Comparison of ENCODE assay signal across 16 cellular contexts in the genomic region with DNA sequence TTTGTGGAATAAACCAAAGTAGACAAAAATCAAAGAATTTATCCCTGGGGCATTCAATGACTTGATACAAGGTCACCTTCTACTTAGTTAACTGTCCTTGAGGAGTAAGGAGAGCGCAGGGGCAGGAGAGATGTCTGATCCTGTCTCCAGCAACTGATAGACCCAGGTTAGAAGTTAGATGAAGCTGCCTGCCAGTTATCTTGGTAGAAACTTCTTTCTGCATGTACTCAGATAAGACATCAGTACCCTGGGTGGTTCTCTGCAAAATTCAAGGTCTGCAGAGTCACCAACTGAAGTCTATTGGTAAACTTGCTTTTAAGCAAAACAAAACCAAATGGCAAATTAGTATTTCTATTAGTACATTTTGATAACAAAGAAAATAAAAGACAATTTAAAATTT. TPM values are rescaled to one million over a fixed set of nuclear protein-coding genes. Genes with fewer than 3 reads are reported as not detected.
DNase-seq lines count a peak whose midpoint lies in the region; TF ChIP-seq lines count a peak whose summit lies in the region.
"Had no signal": no experiment of that assay in that cellular context is flagged by ENCODE, and none has a peak within 500 bp of the region (broad histone marks: within the 10 kb centered on the region; RNA-seq: fewer than 3 reads in every experiment).

No MANE protein-coding gene starts in this region.

- intact Hi-C loops in adrenal gland (cut with DNase I) (no loop called here), testis (cut with DNase I; ENCODE audit: low total_unique reads) (no loop called here), tibial artery (cut with DNase I; ENCODE audit: low total_unique reads) (no loop called here)
- intact Hi-C loops in CD4-positive, alpha-beta memory T cell (cut with micrococcal nuclease) = no loop called here

- 48 to 63% (median 54%) methylated on average over 1 of the region's 1 CpG for WGBS in adrenal gland, 4 donors
- WGBS in testis, 2 donors = 67 to 86% methylated on average over 1 of the region's 1 CpG

- H3K36me3 Mint-ChIP-seq in CD4-positive, alpha-beta memory T cell = no peaks in the 10 kb centered on the region

- CTCF ChIA-PET in CD4-positive, alpha-beta memory T cell (lab: Charles Lee; ENCODE audit: partially characterized antibody) = interaction anchor here (1.3 kb wide), 1 partner anchor 252 kb away, joined by 3 read pairs; no protein-coding TSS in a partner anchor

- no peaks in the 10 kb centered on the region for H3K9me3 ChIP-seq in adrenal gland (replicated peaks in 1 of 3)
- H3K9me3 ChIP-seq in testis = no peaks in the 10 kb centered on the region
- no peaks in the 10 kb centered on the region for H3K9me3 ChIP-seq in CD4-positive, alpha-beta memory T cell (ENCODE audit: control insufficient read depth in 1 of 2, low read length in 2 of 2)
- no peaks in the 10 kb centered on the region for H3K9me3 ChIP-seq in tibial artery
- H3K9me3 ChIP-seq: BE2C had no signal

- H3K27ac ChIP-seq in adrenal gland (peak overlapping the region in 3 of 5 donors; percentile 54 to 76 (median 60)), testis (peak overlapping the region; percentile 48), tibial artery (no peak overlapping the region)
- H3K27ac ChIP-seq in CD4-positive, alpha-beta memory T cell (ENCODE audit: low read depth, low read length) = no peak overlapping the region
- H3K27ac ChIP-seq: KMS-11 had no signal

- DNase-seq in G401 (ENCODE audit: low spot score) (peak; percentile 62), adrenal gland (peak in 1 of 7 donors; percentile 35), globus pallidus (ENCODE audit: low spot score) (peak; percentile 62), testis (no peak), GM13976 (ENCODE audit: low spot score) (no peak), tibial artery (no peak)
- no peak for DNase-seq in CD4-positive, alpha-beta memory T cell
- DNase-seq: BE2C; CD8-positive, alpha-beta memory T cell; NCI-H1417; NCI-H187; NCI-H2107; NCI-H510A; NCI-H748 treated with DMSO at 0.1 percent for 48 hours; SHP77 had no signal

- H3K4me1 ChIP-seq in adrenal gland (replicated peaks in 1 of 2) (peaks cover 0 to 21% of the 10 kb centered on the region in 2 donors), testis (peaks cover 12% of the 10 kb centered on the region), tibial artery (peaks cover 0 to 20% (median 9%) of the 10 kb centered on the region in 4 donors)
- H3K4me1 ChIP-seq in CD4-positive, alpha-beta memory T cell (ENCODE audit: insufficient read depth, low read length) = peaks cover 4% of the 10 kb centered on the region
- H3K4me1 ChIP-seq: BE2C had no signal

- H3K27ac Mint-ChIP-seq in CD4-positive, alpha-beta memory T cell = no peak overlapping the region
- H3K27ac Mint-ChIP-seq: CD8-positive, alpha-beta memory T cell had no signal

- in situ Hi-C loops in G401 (cut with HindIII; ENCODE audit: low sequenced_read_pairs) (no loop called here), GM13976 (cut with MboI; ENCODE audit: low sequenced_read_pairs, unreplicated experiment) (no loop called here)

- H3K4me3 ChIP-seq in adrenal gland (no peak overlapping the region), testis (no peak overlapping the region), tibial artery (no peak overlapping the region)
- no peak overlapping the region for H3K4me3 ChIP-seq in CD4-positive, alpha-beta memory T cell (ENCODE audit: low read length in 2 of 2)

- TF ChIP-seq CTCF in adrenal gland (IDR thresholded peaks at IDR 0.05) (no peak), testis (IDR thresholded peaks at IDR 0.05) (no peak), GM13976 (IDR thresholded peaks at IDR 0.05; ENCODE audit: borderline replicate concordance, control extremely low read depth, extremely low read depth, insufficient read depth, missing control alignments) (no peak), tibial artery (IDR thresholded peaks at IDR 0.05) (no peak)

- H3K27me3 ChIP-seq in adrenal gland = no peaks in the 10 kb centered on the region
- H3K27me3 ChIP-seq in testis = no peaks in the 10 kb centered on the region
- no peaks in the 10 kb centered on the region for H3K27me3 ChIP-seq in CD4-positive, alpha-beta memory T cell (ENCODE audit: insufficient read depth, low read length)
- no peaks in the 10 kb centered on the region for H3K27me3 ChIP-seq in tibial artery
- H3K27me3 ChIP-seq: BE2C had no signal

- peaks cover 9 to 17% (median 14%) of the 10 kb centered on the region in 4 donors for H3K4me1 Mint-ChIP-seq in CD4-positive, alpha-beta memory T cell

- H3K4me3 Mint-ChIP-seq in CD4-positive, alpha-beta memory T cell = no peak overlapping the region

- H3K36me3 ChIP-seq in adrenal gland (replicated peaks in 1 of 2) (no peaks in the 10 kb centered on the region), testis (ENCODE audit: low read depth, missing control alignments) (no peaks in the 10 kb centered on the region), tibial artery (no peaks in the 10 kb centered on the region)
- no peaks in the 10 kb centered on the region for H3K36me3 ChIP-seq in CD4-positive, alpha-beta memory T cell (ENCODE audit: insufficient read depth, low read length)
- H3K36me3 ChIP-seq: BE2C had no signal

- TF ChIP-seq POLR2A in adrenal gland (IDR thresholded peaks at IDR 0.05) (no peak), testis (IDR thresholded peaks at IDR 0.05) (no peak)

- peaks cover 0 to 4% (median 0%) of the 10 kb centered on the region in 8 donors for H3K9me3 Mint-ChIP-seq in CD4-positive, alpha-beta memory T cell
- H3K9me3 Mint-ChIP-seq: CD8-positive, alpha-beta memory T cell had no signal

- POLR2A ChIA-PET in CD4-positive, alpha-beta memory T cell (lab: Charles Lee; ENCODE audit: partially characterized antibody) = no interaction called here

- peaks cover 3 to 20% of the 10 kb centered on the region in 2 donors for H3K27me3 Mint-ChIP-seq in CD4-positive, alpha-beta memory T cell

RNA-seq across cellular contexts. Expression of a gene that starts 2.7 kb away (rescaled TPM):
- 3.9 and 4.8 TPM in 2 replicates for total RNA-seq in G401 (2014; rRNA removed; shearing (Covaris generic))
- total RNA-seq in adrenal gland (100 to 1,000 TPM; 123 to 685 (median 238) TPM), testis (100 to 1,000 TPM; 154 to 208 TPM)
- polyA plus RNA-seq in adrenal gland (100 to 1,000 TPM; 104 to 162 (median 136) TPM), testis (ENCODE audit: insufficient read depth, low read depth, low replicate concordance) (91.3 TPM)
- total RNA-seq in CD4-positive, alpha-beta memory T cell = 10 to 100 TPM; 14.3 to 16.0 TPM
- 10 to 100 TPM in 1 of 2 donors, 1 to 10 TPM in 1; 5.8 to 46.9 TPM for polyA plus RNA-seq in CD4-positive, alpha-beta memory T cell

Comparison
In these comparisons a context has a peak if more than half of its experiments do, and no peak if none do; other contexts are left out.
1. DNase-seq: peak in G401 (single experiment) and globus pallidus (single experiment); none in testis (single experiment), CD4-positive, alpha-beta memory T cell (0 of 5), GM13976 (single experiment) and tibial artery (0 of 2).
2. H3K27ac ChIP-seq: peak in adrenal gland (3 of 5) and testis (2 of 2); none in CD4-positive, alpha-beta memory T cell (single experiment) and tibial artery (0 of 2).
3. RNA of a gene that starts 2.7 kb away (total RNA-seq): 123 to 685 TPM in adrenal gland and 154 to 208 TPM in testis; 14.3 to 16.0 TPM in CD4-positive, alpha-beta memory T cell and 3.9 to 4.8 TPM in G401; every median in the first group is over 4 times any median in the second.